Comparison of ENCODE assay signal across 35 cellular contexts in the genomic region with DNA sequence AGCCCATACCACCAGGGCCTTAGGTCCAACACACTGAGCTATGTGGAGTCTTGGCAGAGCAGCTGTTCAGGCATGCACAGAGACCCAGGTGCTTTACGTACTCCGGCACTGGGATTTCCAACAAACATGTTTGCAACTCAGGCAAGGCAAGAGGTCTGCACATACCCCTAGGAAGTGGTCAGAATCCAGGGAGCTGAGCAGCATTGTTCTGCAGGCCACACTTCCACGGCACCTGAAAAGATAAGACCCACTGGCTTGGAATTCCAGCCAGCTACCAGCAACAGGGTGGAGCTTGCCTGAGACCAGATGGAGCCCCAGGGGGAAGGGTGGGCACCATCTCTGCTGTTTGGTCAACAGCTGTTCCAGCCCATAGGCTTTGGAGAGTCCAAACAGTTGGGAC.
"Had no signal": no experiment of that assay in that cellular context is flagged by ENCODE, and none has a peak within 500 bp of the region (broad histone marks: within the 10 kb centered on the region; RNA-seq: fewer than 3 reads in every experiment).

No MANE protein-coding gene starts in this region.

- H3K4me3 ChIP-seq: MG63 had no signal

- DNase-seq: Karpas-422, Kasumi-1, MG63, MM.1S, MV-4-11, NCI-H1048, NCI-H1092, NCI-H1092 treated with DMSO at 0.1 percent for 48 hours, NCI-H1105, NCI-H1105 treated with DMSO at 0.1 percent for 48 hours, NCI-H1417, NCI-H1417 treated with DMSO at 0.1 percent for 48 hours, NCI-H1436, NCI-H1436 treated with DMSO at 0.1 percent for 48 hours, NCI-H146, NCI-H1694, NCI-H1694 treated with DMSO at 0.1 percent for 48 hours, NCI-H187, NCI-H187 treated with DMSO at 0.1 percent for 48 hours, NCI-H1930, NCI-H2029, NCI-H2029 treated with DMSO at 0.1 percent for 48 hours, NCI-H2081, NCI-H2081 treated with DMSO at 0.1 percent for 48 hours, NCI-H2107, NCI-H2171, NCI-H2171 treated with DMSO at 0.1 percent for 48 hours, NCI-H2227 treated with DMSO at 0.1 percent for 48 hours, NCI-H226, NCI-H345, NCI-H446, NCI-H446 treated with DMSO at 0.1 percent for 48 hours, NCI-H510A, NCI-H510A treated with DMSO at 0.1 percent for 48 hours, NCI-H524 had no signal

- H3K36me3 ChIP-seq: MG63 had no signal

- H3K27me3 ChIP-seq: MG63 had no signal
